1 cellular context compared by ENCODE assay signal in genomic region chr19:6737873-6738725, GRCh38.
TF ChIP-seq lines count a peak whose summit lies in the region.

No MANE protein-coding gene starts in this region.

TF ChIP-seq in HepG2, 621 proteins besides CTCF, POLR2A, EP300 and RAD21 (continued from another document and continues in another):
- TF ChIP-seq SIN3B (IDR thresholded peaks at IDR 0.05; ENCODE audit: low read length) (no peak; the same call in 1 of the 2 replicates), MLXIP (CRISPR knock-in tag; IDR thresholded peaks at IDR 0.05; ENCODE audit: borderline replicate concordance) (no peak), ZNF800 (CRISPR knock-in tag; IDR thresholded peaks at IDR 0.05) (peak; percentile 65; the same call in 1 of the 2 replicates), ZNF614 (CRISPR knock-in tag; IDR thresholded peaks at IDR 0.05; ENCODE audit: borderline replicate concordance) (no peak; the same call in 1 of the 2 replicates), ZNF672 (CRISPR knock-in tag; IDR thresholded peaks at IDR 0.05) (no peak), WIZ (CRISPR knock-in tag; IDR thresholded peaks at IDR 0.05) (no peak; the same call in 1 of the 2 replicates), ZBTB4 (CRISPR knock-in tag; IDR thresholded peaks at IDR 0.05; ENCODE audit: borderline replicate concordance) (peak; percentile 81; the same call in 1 of the 2 replicates), ZBTB7B (CRISPR knock-in tag; IDR thresholded peaks at IDR 0.05) (peak; percentile 62), ZNF276 (CRISPR knock-in tag; IDR thresholded peaks at IDR 0.05; ENCODE audit: low read depth) (no peak), TBP (CRISPR knock-in tag; IDR thresholded peaks at IDR 0.05) (0 out of 2 replicates have a peak, but pooled peaks have one; percentile 53), NFKB2 (CRISPR knock-in tag; IDR thresholded peaks at IDR 0.05; ENCODE audit: borderline replicate concordance) (no peak), ZNF18 (CRISPR knock-in tag; IDR thresholded peaks at IDR 0.05; ENCODE audit: insufficient replicate concordance) (peak; percentile 87), ZNF546 (CRISPR knock-in tag; conservative IDR thresholded peaks at IDR 0.05) (no peak), SNAPC4 (CRISPR knock-in tag; IDR thresholded peaks at IDR 0.05) (no peak), ISL2 (CRISPR knock-in tag; IDR thresholded peaks at IDR 0.05) (peak; percentile 65), NRL (CRISPR knock-in tag; IDR thresholded peaks at IDR 0.05; ENCODE audit: borderline replicate concordance) (no peak), NFE2L2 (IDR thresholded peaks at IDR 0.05; ENCODE audit: low read length) (no peak), ARHGAP35 (CRISPR knock-in tag; IDR thresholded peaks at IDR 0.05; ENCODE audit: borderline replicate concordance) (no peak), PPARG (CRISPR knock-in tag; conservative IDR thresholded peaks at IDR 0.05) (peak; percentile 62; the same call in 1 of the 2 replicates), UBTF (CRISPR knock-in tag; IDR thresholded peaks at IDR 0.05) (peak; percentile 72), ZNF589 (CRISPR knock-in tag; conservative IDR thresholded peaks at IDR 0.05) (no peak), ZNF749 (CRISPR knock-in tag; IDR thresholded peaks at IDR 0.05; ENCODE audit: borderline replicate concordance) (peak; percentile 45; the same call in 1 of the 2 replicates), GTF3A (CRISPR knock-in tag; conservative IDR thresholded peaks at IDR 0.05) (no peak), NR2C2 (CRISPR knock-in tag; IDR thresholded peaks at IDR 0.05; ENCODE audit: borderline replicate concordance) (peak; percentile 98), ZNF350 (CRISPR knock-in tag; IDR thresholded peaks at IDR 0.05; ENCODE audit: borderline replicate concordance, low read depth) (peak; percentile 85), ATF4 (CRISPR knock-in tag; IDR thresholded peaks at IDR 0.05) (0 out of 4 replicates have a peak, but pooled peaks of 1 of the 2 experiments have one; percentile 24), ZNF878 (CRISPR knock-in tag; IDR thresholded peaks at IDR 0.05) (0 out of 2 replicates have a peak, but pooled peaks have one; percentile 21), ZNF737 (CRISPR knock-in tag; IDR thresholded peaks at IDR 0.05; ENCODE audit: borderline replicate concordance) (no peak), SRSF9 (IDR thresholded peaks at IDR 0.05; ENCODE audit: borderline replicate concordance, insufficient read depth, low read depth, low read length, poor library complexity, severe bottlenecking) (no peak), RXRB (CRISPR knock-in tag; IDR thresholded peaks at IDR 0.05; ENCODE audit: borderline replicate concordance) (peak; percentile 50), IRF1 (CRISPR knock-in tag; IDR thresholded peaks at IDR 0.05; ENCODE audit: low read depth) (no peak), CBX1 (IDR thresholded peaks at IDR 0.05; ENCODE audit: low read depth) (no peak), EHMT2 (IDR thresholded peaks at IDR 0.05; ENCODE audit: borderline replicate concordance, low read depth, low read length) (0 out of 2 replicates have a peak, but pooled peaks have one; percentile 23), BRF2 (CRISPR knock-in tag; IDR thresholded peaks at IDR 0.05) (no peak)
